Comparison of ENCODE assay signal across 7 cellular contexts in genomic region chr19:33819078-33819477, GRCh38.
DNase-seq lines count a peak whose midpoint lies in the region; ATAC-seq and TF ChIP-seq lines count a peak whose summit lies in the region.
"Not testable (repeated sequence)": the region's sequence is repeated elsewhere in the genome, so short reads cannot be mapped to it uniquely, and the experiment has no call there.

No MANE protein-coding gene starts in this region.

- H3K4me1 ChIP-seq in HEK293 (ENCODE audit: control insufficient read depth, insufficient read depth, low read length), result peaks cover 20% of the 10 kb centered on the region
- H3K4me1 ChIP-seq in iPS-18a (ENCODE audit: control insufficient read depth, low read depth, low read length), result not testable (repeated sequence)

- not testable (repeated sequence) for ATAC-seq in stimulated activated naive B cell treated with anti-CD40 and anti-IgM and Interleukin-4, amounts not matched to agents 10 μg/mL and 1 μg/mL and 100 μg/mL, for 72 hours (replicated peaks)

- peak overlapping the region; percentile 52 for H3K9ac ChIP-seq in iPS-18a (ENCODE audit: low read length)

- not testable (repeated sequence) for H3K27me3 ChIP-seq in iPS-18a (ENCODE audit: control insufficient read depth, insufficient read depth, low read length)

- H3K36me3 Mint-ChIP-seq in T-helper 2 cell treated with Interferon-gamma antibody and Interleukin-4, amounts not matched to agents 5 μg/mL and 100 μg/mL, for 36 hours (ENCODE audit: low read depth); nephron progenitor cell (ENCODE audit: low read depth); stimulated activated naive B cell treated with anti-CD40 and anti-IgM and Interleukin-4, amounts not matched to agents 10 μg/mL and 1 μg/mL and 100 μg/mL, for 72 hours: not testable (repeated sequence)

- CTCF ChIA-PET in HEK293 (lab: Yijun Ruan, JAX), result interaction anchor here (0.6 to 4.3 kb wide), 10 partner anchors 13 to 821 kb away, joined by 3 to 23 read pairs (median 6); no protein-coding TSS in a partner anchor

- not testable (repeated sequence) for TF ChIP-seq CTCF in HEK293 (tag by site-specific recombination; IDR thresholded peaks at IDR 0.05); nephron progenitor cell (IDR thresholded peaks at IDR 0.05)

- peak overlapping the region; percentile 70 for H3K4me3 Mint-ChIP-seq in T-helper 2 cell treated with Interferon-gamma antibody and Interleukin-4, amounts not matched to agents 5 μg/mL and 100 μg/mL, for 36 hours
- H3K4me3 Mint-ChIP-seq in nephron progenitor cell, result peak overlapping the region; percentile 71
- H3K4me3 Mint-ChIP-seq in stimulated activated naive B cell treated with anti-CD40 and anti-IgM and Interleukin-4, amounts not matched to agents 10 μg/mL and 1 μg/mL and 100 μg/mL, for 72 hours, result peak overlapping the region; percentile 75 to 82

- H3K36me3 ChIP-seq in HEK293 (ENCODE audit: control insufficient read depth in 2 of 2, insufficient read depth in 1 of 2, low read length in 2 of 2); iPS-18a (ENCODE audit: control insufficient read depth, low read depth, low read length): not testable (repeated sequence)

- POLR2A ChIA-PET in HEK293 (lab: Yijun Ruan, JAX), result interaction anchor here (0.8 to 3.0 kb wide), 6 partner anchors 9 to 546 kb away, joined by 3 to 16 read pairs (median 4); partner anchors contain the start of genes GPI and KCTD15

- not testable (repeated sequence) for H3K4me3 ChIP-seq in HEK293 (ENCODE audit: low read depth, low read length)
- peak overlapping the region; percentile 69 for H3K4me3 ChIP-seq in iPS-18a (ENCODE audit: low read length)

- not testable (repeated sequence) for H3K27me3 Mint-ChIP-seq in T-helper 2 cell treated with Interferon-gamma antibody and Interleukin-4, amounts not matched to agents 5 μg/mL and 100 μg/mL, for 36 hours (ENCODE audit: low read depth); stimulated activated naive B cell treated with anti-CD40 and anti-IgM and Interleukin-4, amounts not matched to agents 10 μg/mL and 1 μg/mL and 100 μg/mL, for 72 hours
- peaks cover 25% of the 10 kb centered on the region for H3K27me3 Mint-ChIP-seq in nephron progenitor cell (ENCODE audit: low read depth, poor library complexity)

- not testable (repeated sequence) for DNase-seq in T-helper 2 cell treated with Interferon-gamma antibody and Interleukin-4, amounts not matched to agents 5 μg/mL and 100 μg/mL, for 36 hours (ENCODE audit: low spot score); nephron progenitor cell
- DNase-seq in activated effector memory CD4-positive, alpha-beta T cell treated with anti-CD3 and anti-CD28 coated beads, Interleukin-2, amount 50 U/mL, for 16 hours, result peak; percentile 28
- DNase-seq in stimulated activated naive B cell treated with anti-CD40 and anti-IgM and Interleukin-4, amounts not matched to agents 10 μg/mL and 1 μg/mL and 100 μg/mL, for 72 hours, result peak; percentile 14

- peak overlapping the region; percentile 81 for H3K27ac Mint-ChIP-seq in T-helper 2 cell treated with Interferon-gamma antibody and Interleukin-4, amounts not matched to agents 5 μg/mL and 100 μg/mL, for 36 hours
- H3K27ac Mint-ChIP-seq in nephron progenitor cell, result not testable (repeated sequence)
- peak overlapping the region; percentile 0 for H3K27ac Mint-ChIP-seq in stimulated activated naive B cell treated with anti-CD40 and anti-IgM and Interleukin-4, amounts not matched to agents 10 μg/mL and 1 μg/mL and 100 μg/mL, for 72 hours

- H3K9me3 ChIP-seq in HEK293 (ENCODE audit: control insufficient read depth, insufficient read depth, low read depth, low read length); iPS-18a (ENCODE audit: control insufficient read depth, low read depth, low read length): not testable (repeated sequence)

- not testable (repeated sequence) for H3K9me3 Mint-ChIP-seq in T-helper 2 cell treated with Interferon-gamma antibody and Interleukin-4, amounts not matched to agents 5 μg/mL and 100 μg/mL, for 36 hours; nephron progenitor cell; stimulated activated naive B cell treated with anti-CD40 and anti-IgM and Interleukin-4, amounts not matched to agents 10 μg/mL and 1 μg/mL and 100 μg/mL, for 72 hours

- peaks cover 26% of the 10 kb centered on the region for H3K4me1 Mint-ChIP-seq in T-helper 2 cell treated with Interferon-gamma antibody and Interleukin-4, amounts not matched to agents 5 μg/mL and 100 μg/mL, for 36 hours (ENCODE audit: low read depth)
- peaks cover 17% of the 10 kb centered on the region for H3K4me1 Mint-ChIP-seq in nephron progenitor cell
- H3K4me1 Mint-ChIP-seq in stimulated activated naive B cell treated with anti-CD40 and anti-IgM and Interleukin-4, amounts not matched to agents 10 μg/mL and 1 μg/mL and 100 μg/mL, for 72 hours, result peaks cover 24 to 34% of the 10 kb centered on the region in 2 donors

- H3K27ac ChIP-seq in HEK293 (ENCODE audit: extremely low read depth, low read depth, low read length) (0 out of 2 replicates have a peak overlapping the region, but pooled peaks have one; percentile 74), cingulate gyrus (ENCODE audit: low read depth, low read length) (peak overlapping the region; percentile 75)
- H3K27ac ChIP-seq in iPS-18a (ENCODE audit: low read length), result not testable (repeated sequence)

TF ChIP-seq in HEK293, 187 proteins besides CTCF, POLR2A, EP300 and RAD21:
- peak; percentile 81 for TF ChIP-seq ZNF121 (tag by site-specific recombination; IDR thresholded peaks at IDR 0.05)
